In the genomic region with DNA sequence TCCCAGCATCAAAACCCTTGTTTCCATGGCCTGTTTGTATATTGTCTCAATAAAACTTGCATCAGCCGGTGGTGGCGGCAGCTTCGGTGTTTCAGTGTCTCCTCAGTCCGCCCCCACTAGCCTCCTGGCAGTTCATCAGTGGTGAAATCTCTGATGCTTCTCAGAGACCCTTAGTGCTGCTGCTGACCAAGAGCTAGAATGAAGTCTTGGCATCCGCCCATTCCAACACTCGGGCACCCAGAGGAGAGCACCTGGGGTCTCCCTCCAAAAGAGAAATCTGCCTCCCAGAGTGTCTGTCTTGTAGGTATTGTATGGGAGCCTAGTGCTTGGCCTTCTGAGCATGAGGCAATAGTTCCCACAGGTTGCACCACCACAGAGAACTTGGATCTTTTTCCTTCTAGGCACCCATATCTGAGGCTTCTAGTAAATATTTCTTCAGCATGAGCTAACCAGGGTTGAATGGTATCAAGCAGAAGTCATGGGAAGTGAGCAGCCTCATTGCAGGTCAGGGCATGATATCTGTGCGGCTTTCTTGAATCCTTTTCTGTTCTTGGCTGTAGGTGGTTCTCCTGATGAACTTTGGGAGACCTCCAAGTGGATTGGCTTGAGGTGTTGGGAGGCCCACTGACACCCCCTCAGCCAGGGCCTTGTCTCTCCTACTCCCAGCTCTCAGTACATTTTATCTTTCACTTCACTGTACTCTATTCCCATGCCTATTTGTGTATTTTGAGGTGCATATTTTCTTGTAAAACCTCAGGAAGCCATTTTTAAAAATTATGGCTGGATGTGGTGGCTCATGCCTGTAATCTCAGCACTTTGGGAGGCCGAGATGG, we compare ENCODE assay signal across 1 cellular context.
A peak's percentile ranks its signal among the peaks of the same experiment; 100 is the strongest.
TF ChIP-seq lines count a peak whose summit lies in the region.

No MANE protein-coding gene starts in this region.

TF ChIP-seq in HepG2, 621 proteins besides CTCF, POLR2A, EP300 and RAD21 (continued from another document and continues in another):
- TF ChIP-seq, protein P1, sequence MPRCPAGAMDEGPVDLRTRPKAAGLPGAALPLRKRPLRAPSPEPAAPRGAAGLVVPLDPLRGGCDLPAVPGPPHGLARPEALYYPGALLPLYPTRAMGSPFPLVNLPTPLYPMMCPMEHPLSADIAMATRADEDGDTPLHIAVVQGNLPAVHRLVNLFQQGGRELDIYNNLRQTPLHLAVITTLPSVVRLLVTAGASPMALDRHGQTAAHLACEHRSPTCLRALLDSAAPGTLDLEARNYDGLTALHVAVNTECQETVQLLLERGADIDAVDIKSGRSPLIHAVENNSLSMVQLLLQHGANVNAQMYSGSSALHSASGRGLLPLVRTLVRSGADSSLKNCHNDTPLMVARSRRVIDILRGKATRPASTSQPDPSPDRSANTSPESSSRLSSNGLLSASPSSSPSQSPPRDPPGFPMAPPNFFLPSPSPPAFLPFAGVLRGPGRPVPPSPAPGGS (CRISPR knock-in tag; IDR thresholded peaks at IDR 0.05), result no peak
- TF ChIP-seq ATAD3A (CRISPR knock-in tag; IDR thresholded peaks at IDR 0.05), result no peak
- no peak for TF ChIP-seq ZNF747 (CRISPR knock-in tag; IDR thresholded peaks at IDR 0.05; ENCODE audit: borderline replicate concordance)
- TF ChIP-seq ZNF737 (CRISPR knock-in tag; IDR thresholded peaks at IDR 0.05; ENCODE audit: borderline replicate concordance), result no peak; the same call in 1 of the 2 replicates
- TF ChIP-seq, protein P2, sequence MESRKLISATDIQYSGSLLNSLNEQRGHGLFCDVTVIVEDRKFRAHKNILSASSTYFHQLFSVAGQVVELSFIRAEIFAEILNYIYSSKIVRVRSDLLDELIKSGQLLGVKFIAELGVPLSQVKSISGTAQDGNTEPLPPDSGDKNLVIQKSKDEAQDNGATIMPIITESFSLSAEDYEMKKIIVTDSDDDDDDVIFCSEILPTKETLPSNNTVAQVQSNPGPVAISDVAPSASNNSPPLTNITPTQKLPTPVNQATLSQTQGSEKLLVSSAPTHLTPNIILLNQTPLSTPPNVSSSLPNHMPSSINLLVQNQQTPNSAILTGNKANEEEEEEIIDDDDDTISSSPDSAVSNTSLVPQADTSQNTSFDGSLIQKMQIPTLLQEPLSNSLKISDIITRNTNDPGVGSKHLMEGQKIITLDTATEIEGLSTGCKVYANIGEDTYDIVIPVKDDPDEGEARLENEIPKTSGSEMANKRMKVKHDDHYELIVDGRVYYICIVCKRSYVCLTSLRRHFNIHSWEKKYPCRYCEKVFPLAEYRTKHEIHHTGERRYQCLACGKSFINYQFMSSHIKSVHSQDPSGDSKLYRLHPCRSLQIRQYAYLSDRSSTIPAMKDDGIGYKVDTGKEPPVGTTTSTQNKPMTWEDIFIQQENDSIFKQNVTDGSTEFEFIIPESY (CRISPR knock-in tag; IDR thresholded peaks at IDR 0.05), result peak; percentile 83; the same call in 1 of the 2 replicates
- TF ChIP-seq ZNF20 (CRISPR knock-in tag; IDR thresholded peaks at IDR 0.05), result no peak
- no peak for TF ChIP-seq ZNF749 (CRISPR knock-in tag; IDR thresholded peaks at IDR 0.05; ENCODE audit: borderline replicate concordance)
- TF ChIP-seq, protein P3, sequence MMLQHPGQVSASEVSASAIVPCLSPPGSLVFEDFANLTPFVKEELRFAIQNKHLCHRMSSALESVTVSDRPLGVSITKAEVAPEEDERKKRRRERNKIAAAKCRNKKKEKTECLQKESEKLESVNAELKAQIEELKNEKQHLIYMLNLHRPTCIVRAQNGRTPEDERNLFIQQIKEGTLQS (CRISPR knock-in tag; IDR thresholded peaks at IDR 0.05), result peak; percentile 41; the same call in 1 of the 2 replicates
- TF ChIP-seq ZNF326 (CRISPR knock-in tag; IDR thresholded peaks at IDR 0.05; ENCODE audit: borderline replicate concordance), result no peak
- TF ChIP-seq TAF1 (CRISPR knock-in tag; IDR thresholded peaks at IDR 0.05), result no peak
- TF ChIP-seq ZFP82 (CRISPR knock-in tag; IDR thresholded peaks at IDR 0.05; ENCODE audit: borderline replicate concordance), result no peak
- TF ChIP-seq HOXA5 (CRISPR knock-in tag; IDR thresholded peaks at IDR 0.05), result no peak
- TF ChIP-seq RFXANK (CRISPR knock-in tag; IDR thresholded peaks at IDR 0.05), result no peak
- TF ChIP-seq, protein P4, sequence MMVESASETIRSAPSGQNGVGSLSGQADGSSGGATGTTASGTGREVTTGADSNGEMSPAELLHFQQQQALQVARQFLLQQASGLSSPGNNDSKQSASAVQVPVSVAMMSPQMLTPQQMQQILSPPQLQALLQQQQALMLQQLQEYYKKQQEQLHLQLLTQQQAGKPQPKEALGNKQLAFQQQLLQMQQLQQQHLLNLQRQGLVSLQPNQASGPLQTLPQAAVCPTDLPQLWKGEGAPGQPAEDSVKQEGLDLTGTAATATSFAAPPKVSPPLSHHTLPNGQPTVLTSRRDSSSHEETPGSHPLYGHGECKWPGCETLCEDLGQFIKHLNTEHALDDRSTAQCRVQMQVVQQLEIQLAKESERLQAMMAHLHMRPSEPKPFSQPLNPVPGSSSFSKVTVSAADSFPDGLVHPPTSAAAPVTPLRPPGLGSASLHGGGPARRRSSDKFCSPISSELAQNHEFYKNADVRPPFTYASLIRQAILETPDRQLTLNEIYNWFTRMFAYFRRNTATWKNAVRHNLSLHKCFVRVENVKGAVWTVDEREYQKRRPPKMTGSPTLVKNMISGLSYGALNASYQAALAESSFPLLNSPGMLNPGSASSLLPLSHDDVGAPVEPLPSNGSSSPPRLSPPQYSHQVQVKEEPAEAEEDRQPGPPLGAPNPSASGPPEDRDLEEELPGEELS (CRISPR knock-in tag; IDR thresholded peaks at IDR 0.05), result no peak
- TF ChIP-seq AHR (CRISPR knock-in tag; IDR thresholded peaks at IDR 0.05), result no peak
- TF ChIP-seq, protein P5, sequence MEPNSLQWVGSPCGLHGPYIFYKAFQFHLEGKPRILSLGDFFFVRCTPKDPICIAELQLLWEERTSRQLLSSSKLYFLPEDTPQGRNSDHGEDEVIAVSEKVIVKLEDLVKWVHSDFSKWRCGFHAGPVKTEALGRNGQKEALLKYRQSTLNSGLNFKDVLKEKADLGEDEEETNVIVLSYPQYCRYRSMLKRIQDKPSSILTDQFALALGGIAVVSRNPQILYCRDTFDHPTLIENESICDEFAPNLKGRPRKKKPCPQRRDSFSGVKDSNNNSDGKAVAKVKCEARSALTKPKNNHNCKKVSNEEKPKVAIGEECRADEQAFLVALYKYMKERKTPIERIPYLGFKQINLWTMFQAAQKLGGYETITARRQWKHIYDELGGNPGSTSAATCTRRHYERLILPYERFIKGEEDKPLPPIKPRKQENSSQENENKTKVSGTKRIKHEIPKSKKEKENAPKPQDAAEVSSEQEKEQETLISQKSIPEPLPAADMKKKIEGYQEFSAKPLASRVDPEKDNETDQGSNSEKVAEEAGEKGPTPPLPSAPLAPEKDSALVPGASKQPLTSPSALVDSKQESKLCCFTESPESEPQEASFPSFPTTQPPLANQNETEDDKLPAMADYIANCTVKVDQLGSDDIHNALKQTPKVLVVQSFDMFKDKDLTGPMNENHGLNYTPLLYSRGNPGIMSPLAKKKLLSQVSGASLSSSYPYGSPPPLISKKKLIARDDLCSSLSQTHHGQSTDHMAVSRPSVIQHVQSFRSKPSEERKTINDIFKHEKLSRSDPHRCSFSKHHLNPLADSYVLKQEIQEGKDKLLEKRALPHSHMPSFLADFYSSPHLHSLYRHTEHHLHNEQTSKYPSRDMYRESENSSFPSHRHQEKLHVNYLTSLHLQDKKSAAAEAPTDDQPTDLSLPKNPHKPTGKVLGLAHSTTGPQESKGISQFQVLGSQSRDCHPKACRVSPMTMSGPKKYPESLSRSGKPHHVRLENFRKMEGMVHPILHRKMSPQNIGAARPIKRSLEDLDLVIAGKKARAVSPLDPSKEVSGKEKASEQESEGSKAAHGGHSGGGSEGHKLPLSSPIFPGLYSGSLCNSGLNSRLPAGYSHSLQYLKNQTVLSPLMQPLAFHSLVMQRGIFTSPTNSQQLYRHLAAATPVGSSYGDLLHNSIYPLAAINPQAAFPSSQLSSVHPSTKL (CRISPR knock-in tag; IDR thresholded peaks at IDR 0.05), result peak; percentile 37; the same call in 1 of the 2 replicates
- TF ChIP-seq MBNL3 (CRISPR knock-in tag; conservative IDR thresholded peaks at IDR 0.05), result no peak
- TF ChIP-seq RXRB (CRISPR knock-in tag; IDR thresholded peaks at IDR 0.05; ENCODE audit: borderline replicate concordance), result peak; percentile 34; the same call in 1 of the 2 replicates
- TF ChIP-seq, protein P6, sequence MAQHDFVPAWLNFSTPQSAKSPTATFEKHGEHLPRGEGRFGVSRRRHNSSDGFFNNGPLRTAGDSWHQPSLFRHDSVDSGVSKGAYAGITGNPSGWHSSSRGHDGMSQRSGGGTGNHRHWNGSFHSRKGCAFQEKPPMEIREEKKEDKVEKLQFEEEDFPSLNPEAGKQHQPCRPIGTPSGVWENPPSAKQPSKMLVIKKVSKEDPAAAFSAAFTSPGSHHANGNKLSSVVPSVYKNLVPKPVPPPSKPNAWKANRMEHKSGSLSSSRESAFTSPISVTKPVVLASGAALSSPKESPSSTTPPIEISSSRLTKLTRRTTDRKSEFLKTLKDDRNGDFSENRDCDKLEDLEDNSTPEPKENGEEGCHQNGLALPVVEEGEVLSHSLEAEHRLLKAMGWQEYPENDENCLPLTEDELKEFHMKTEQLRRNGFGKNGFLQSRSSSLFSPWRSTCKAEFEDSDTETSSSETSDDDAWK (CRISPR knock-in tag; IDR thresholded peaks at IDR 0.05), result no peak
- no peak for TF ChIP-seq CAMTA2 (CRISPR knock-in tag; IDR thresholded peaks at IDR 0.05; ENCODE audit: borderline replicate concordance)
- TF ChIP-seq, protein P7, sequence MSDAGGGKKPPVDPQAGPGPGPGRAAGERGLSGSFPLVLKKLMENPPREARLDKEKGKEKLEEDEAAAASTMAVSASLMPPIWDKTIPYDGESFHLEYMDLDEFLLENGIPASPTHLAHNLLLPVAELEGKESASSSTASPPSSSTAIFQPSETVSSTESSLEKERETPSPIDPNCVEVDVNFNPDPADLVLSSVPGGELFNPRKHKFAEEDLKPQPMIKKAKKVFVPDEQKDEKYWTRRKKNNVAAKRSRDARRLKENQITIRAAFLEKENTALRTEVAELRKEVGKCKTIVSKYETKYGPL (CRISPR knock-in tag; IDR thresholded peaks at IDR 0.05), result no peak
- TF ChIP-seq KMT2B (CRISPR knock-in tag; IDR thresholded peaks at IDR 0.05), result no peak
- no peak for TF ChIP-seq KAT7 (CRISPR knock-in tag; IDR thresholded peaks at IDR 0.05; ENCODE audit: borderline replicate concordance)
- no peak for TF ChIP-seq ZNF75D (CRISPR knock-in tag; IDR thresholded peaks at IDR 0.05; ENCODE audit: borderline replicate concordance)
- TF ChIP-seq SALL1 (CRISPR knock-in tag; IDR thresholded peaks at IDR 0.05), result peak; percentile 29
- no peak for TF ChIP-seq POGZ (CRISPR knock-in tag; IDR thresholded peaks at IDR 0.05)
- TF ChIP-seq ZNF703 (CRISPR knock-in tag; IDR thresholded peaks at IDR 0.05; ENCODE audit: borderline replicate concordance), result no peak
- peak; percentile 35; the same call in 1 of the 2 replicates for TF ChIP-seq MED1 (CRISPR knock-in tag; IDR thresholded peaks at IDR 0.05)
- TF ChIP-seq TOPORS (CRISPR knock-in tag; IDR thresholded peaks at IDR 0.05), result no peak
- TF ChIP-seq KLF13 (CRISPR knock-in tag; IDR thresholded peaks at IDR 0.05), result no peak
- TF ChIP-seq GTF3A (CRISPR knock-in tag; conservative IDR thresholded peaks at IDR 0.05), result no peak
- no peak for TF ChIP-seq NR2F6 (IDR thresholded peaks at IDR 0.05)
- TF ChIP-seq NR2F6 (CRISPR knock-in tag; IDR thresholded peaks at IDR 0.05), result no peak
- TF ChIP-seq SMC3 (IDR thresholded peaks at IDR 0.05; ENCODE audit: low read length), result peak; percentile 9; the same call in 1 of the 2 replicates
- TF ChIP-seq ZNF776 (CRISPR knock-in tag; IDR thresholded peaks at IDR 0.05), result no peak
- TF ChIP-seq MTA3 (CRISPR knock-in tag; IDR thresholded peaks at IDR 0.05), result no peak
- TF ChIP-seq POLR2AphosphoS5 (IDR thresholded peaks at IDR 0.05; ENCODE audit: low read depth, low read length), result peak; percentile 25; the same call in 1 of the 2 replicates
- TF ChIP-seq ZBTB21 (CRISPR knock-in tag; IDR thresholded peaks at IDR 0.05), result no peak
- TF ChIP-seq SRSF9 (IDR thresholded peaks at IDR 0.05; ENCODE audit: borderline replicate concordance, insufficient read depth, low read depth, low read length, poor library complexity, severe bottlenecking), result no peak
- TF ChIP-seq ZBTB1 (CRISPR knock-in tag; IDR thresholded peaks at IDR 0.05; ENCODE audit: borderline replicate concordance), result no peak
- no peak for TF ChIP-seq NFE2 (CRISPR knock-in tag; IDR thresholded peaks at IDR 0.05)
- TF ChIP-seq ZKSCAN5 (CRISPR knock-in tag; IDR thresholded peaks at IDR 0.05), result no peak
- no peak for TF ChIP-seq ZNF570 (CRISPR knock-in tag; IDR thresholded peaks at IDR 0.05; ENCODE audit: borderline replicate concordance)
- TF ChIP-seq ZNF614 (CRISPR knock-in tag; IDR thresholded peaks at IDR 0.05; ENCODE audit: borderline replicate concordance), result peak; percentile 73; the same call in 1 of the 2 replicates
- no peak for TF ChIP-seq PCBP1 (IDR thresholded peaks at IDR 0.05; ENCODE audit: borderline replicate concordance, low read depth, low read length)
- TF ChIP-seq ZNF674 (CRISPR knock-in tag; IDR thresholded peaks at IDR 0.05; ENCODE audit: low read depth), result no peak
- no peak for TF ChIP-seq ZFX (CRISPR knock-in tag; IDR thresholded peaks at IDR 0.05; ENCODE audit: low read depth)
- TF ChIP-seq, protein P8, sequence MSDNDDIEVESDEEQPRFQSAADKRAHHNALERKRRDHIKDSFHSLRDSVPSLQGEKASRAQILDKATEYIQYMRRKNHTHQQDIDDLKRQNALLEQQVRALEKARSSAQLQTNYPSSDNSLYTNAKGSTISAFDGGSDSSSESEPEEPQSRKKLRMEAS (IDR thresholded peaks at IDR 0.05), result no peak
- TF ChIP-seq NRL (CRISPR knock-in tag; IDR thresholded peaks at IDR 0.05; ENCODE audit: borderline replicate concordance), result no peak
- TF ChIP-seq ZNF607 (CRISPR knock-in tag; IDR thresholded peaks at IDR 0.05; ENCODE audit: borderline replicate concordance), result no peak
- peak; percentile 99 for TF ChIP-seq CEBPG (CRISPR knock-in tag; IDR thresholded peaks at IDR 0.05)
- no peak for TF ChIP-seq CBX1 (IDR thresholded peaks at IDR 0.05; ENCODE audit: low read depth)
- TF ChIP-seq BORCS8-MEF2B (CRISPR knock-in tag; IDR thresholded peaks at IDR 0.05), result no peak
- TF ChIP-seq NFE2L1 (CRISPR knock-in tag; IDR thresholded peaks at IDR 0.05; ENCODE audit: borderline replicate concordance), result no peak
- no peak for TF ChIP-seq MAFF (IDR thresholded peaks at IDR 0.05; ENCODE audit: low read depth, low read length)
- no peak for TF ChIP-seq ZNF883 (CRISPR knock-in tag; IDR thresholded peaks at IDR 0.05; ENCODE audit: not compliant biosample characterization)
- TF ChIP-seq ZNF660 (CRISPR knock-in tag; IDR thresholded peaks at IDR 0.05; ENCODE audit: borderline replicate concordance, low read depth), result no peak
- TF ChIP-seq PLRG1 (conservative IDR thresholded peaks at IDR 0.05), result no peak
- TF ChIP-seq ZSCAN12 (CRISPR knock-in tag; IDR thresholded peaks at IDR 0.05), result no peak
- TF ChIP-seq, protein P9, sequence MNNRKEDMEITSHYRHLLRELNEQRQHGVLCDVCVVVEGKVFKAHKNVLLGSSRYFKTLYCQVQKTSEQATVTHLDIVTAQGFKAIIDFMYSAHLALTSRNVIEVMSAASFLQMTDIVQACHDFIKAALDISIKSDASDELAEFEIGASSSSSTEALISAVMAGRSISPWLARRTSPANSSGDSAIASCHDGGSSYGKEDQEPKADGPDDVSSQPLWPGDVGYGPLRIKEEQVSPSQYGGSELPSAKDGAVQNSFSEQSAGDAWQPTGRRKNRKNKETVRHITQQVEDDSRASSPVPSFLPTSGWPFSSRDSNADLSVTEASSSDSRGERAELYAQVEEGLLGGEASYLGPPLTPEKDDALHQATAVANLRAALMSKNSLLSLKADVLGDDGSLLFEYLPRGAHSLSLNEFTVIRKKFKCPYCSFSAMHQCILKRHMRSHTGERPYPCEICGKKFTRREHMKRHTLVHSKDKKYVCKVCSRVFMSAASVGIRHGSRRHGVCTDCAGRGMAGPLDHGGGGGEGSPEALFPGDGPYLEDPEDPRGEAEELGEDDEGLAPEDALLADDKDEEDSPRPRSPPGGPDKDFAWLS (CRISPR knock-in tag; IDR thresholded peaks at IDR 0.05; ENCODE audit: borderline replicate concordance), result no peak
